ENCODE assay signal across 8 cellular contexts in genomic region chr16:85799497-85800320, GRCh38. TPM values are rescaled to one million over a fixed set of nuclear protein-coding genes. Genes with fewer than 3 reads are reported as not detected.
A peak's percentile ranks its signal among the peaks of the same experiment; 100 is the strongest.
DNase-seq lines count a peak whose midpoint lies in the region; ATAC-seq, FAIRE-seq and TF ChIP-seq lines count a peak whose summit lies in the region.

Gene COX4I1, plus strand, starts transcription at chr16:85799695. Its CDS starts 1,511 bp downstream, at chr16:85801206.
Gene EMC8, minus strand, starts transcription at chr16:85799544. Its CDS starts 249 bp downstream, at chr16:85799295.

- intact Hi-C loops in activated T-helper 2 cell treated with anti-CD3 and anti-CD28 coated beads, Interferon-gamma antibody, Interleukin-2, Interleukin-4, amounts not matched to agents 10 μg/mL and 5 μg/mL and 100 μg/mL, durations not matched to agents 14 hours and 24 hours and 36 hours (cut with micrococcal nuclease) = loop anchor here (10.0 kb wide), 1 partner anchor 115 kb away; the partner anchor contains the start of gene GINS2
- intact Hi-C loops in natural killer cell (cut with micrococcal nuclease) = no loop called here

- TF ChIP-seq CTCF in RWPE2 (IDR thresholded peaks at IDR 0.05; ENCODE audit: poor library complexity, severe bottlenecking) (no peak), natural killer cell (IDR thresholded peaks at IDR 0.05) (no peak)

- peak; percentile 91 for DNase-seq in ELF-1 (ENCODE audit: low read depth, low spot score)
- DNase-seq in H54 (ENCODE audit: insufficient read length, low spot score) = peak; percentile 88
- peak; percentile 94 for DNase-seq in LoVo (ENCODE audit: low spot score)
- peak; percentile 95 for DNase-seq in RWPE2 (ENCODE audit: low spot score)
- DNase-seq in activated T-helper 2 cell treated with anti-CD3 and anti-CD28 coated beads, Interferon-gamma antibody, Interleukin-2, Interleukin-4, amounts not matched to agents 10 μg/mL and 5 μg/mL and 100 μg/mL, durations not matched to agents 14 hours and 24 hours and 36 hours (ENCODE audit: low spot score) = peak; percentile 91
- DNase-seq in fibroblast of peridontal ligament (ENCODE audit: extremely low read depth) = peak; percentile 91
- DNase-seq in natural killer cell = peak; percentile 90
- DNase-seq in stimulated activated naive CD4-positive, alpha-beta T cell (lab: John Stamatoyannopoulos, UW) = peak; percentile 84 to 90 (median 86)

- H3K36me3 Mint-ChIP-seq in activated T-helper 2 cell treated with anti-CD3 and anti-CD28 coated beads, Interferon-gamma antibody, Interleukin-2, Interleukin-4, amounts not matched to agents 10 μg/mL and 5 μg/mL and 100 μg/mL, durations not matched to agents 14 hours and 24 hours and 36 hours (ENCODE audit: low read depth) = peaks cover 61% of the 10 kb centered on the region
- H3K36me3 Mint-ChIP-seq in natural killer cell = peaks cover 14% of the 10 kb centered on the region

- peak; percentile 89 for TF ChIP-seq POLR2A in H54 (IDR thresholded peaks at IDR 0.05; ENCODE audit: low read depth, low read length)

- H3K9me3 Mint-ChIP-seq in activated T-helper 2 cell treated with anti-CD3 and anti-CD28 coated beads, Interferon-gamma antibody, Interleukin-2, Interleukin-4, amounts not matched to agents 10 μg/mL and 5 μg/mL and 100 μg/mL, durations not matched to agents 14 hours and 24 hours and 36 hours = no peaks in the 10 kb centered on the region
- H3K9me3 Mint-ChIP-seq in natural killer cell = no peaks in the 10 kb centered on the region

- ATAC-seq in RWPE2 (ENCODE audit: low read depth) (peak; percentile 88), natural killer cell (peak; percentile 75 to 92 (median 88))

- H3K4me1 ChIP-seq in RWPE2 (ENCODE audit: insufficient read depth, poor library complexity, severe bottlenecking) = peaks cover 16% of the 10 kb centered on the region

- no peaks in the 10 kb centered on the region for H3K9me3 ChIP-seq in RWPE2 (ENCODE audit: severe bottlenecking)

- no peaks in the 10 kb centered on the region for H3K27me3 ChIP-seq in RWPE2 (ENCODE audit: insufficient read depth, poor library complexity, severe bottlenecking)

- peak within 1 kb of the TSS; percentile 90 for H3K4me3 Mint-ChIP-seq in activated T-helper 2 cell treated with anti-CD3 and anti-CD28 coated beads, Interferon-gamma antibody, Interleukin-2, Interleukin-4, amounts not matched to agents 10 μg/mL and 5 μg/mL and 100 μg/mL, durations not matched to agents 14 hours and 24 hours and 36 hours (ENCODE audit: low read depth)
- H3K4me3 Mint-ChIP-seq in natural killer cell = peak within 1 kb of the TSS; percentile 92

- no peak for FAIRE-seq in H54 (lab: Jason Lieb, UNC)

- H3K27ac Mint-ChIP-seq in activated T-helper 2 cell treated with anti-CD3 and anti-CD28 coated beads, Interferon-gamma antibody, Interleukin-2, Interleukin-4, amounts not matched to agents 10 μg/mL and 5 μg/mL and 100 μg/mL, durations not matched to agents 14 hours and 24 hours and 36 hours = peak within 1 kb of the TSS; percentile 91
- H3K27ac Mint-ChIP-seq in natural killer cell = peak within 1 kb of the TSS; percentile 91 to 97

- peaks cover 79% of the 10 kb centered on the region for H3K36me3 ChIP-seq in RWPE2 (ENCODE audit: low read depth)

- H3K4me1 Mint-ChIP-seq in activated T-helper 2 cell treated with anti-CD3 and anti-CD28 coated beads, Interferon-gamma antibody, Interleukin-2, Interleukin-4, amounts not matched to agents 10 μg/mL and 5 μg/mL and 100 μg/mL, durations not matched to agents 14 hours and 24 hours and 36 hours (ENCODE audit: low read depth) = peaks cover 27% of the 10 kb centered on the region
- peaks cover 47 to 65% of the 10 kb centered on the region in 2 donors for H3K4me1 Mint-ChIP-seq in natural killer cell

- H3K27ac ChIP-seq in RWPE2 (ENCODE audit: poor library complexity, severe bottlenecking) = peak within 1 kb of the TSS; percentile 74

- H3K27me3 Mint-ChIP-seq in activated T-helper 2 cell treated with anti-CD3 and anti-CD28 coated beads, Interferon-gamma antibody, Interleukin-2, Interleukin-4, amounts not matched to agents 10 μg/mL and 5 μg/mL and 100 μg/mL, durations not matched to agents 14 hours and 24 hours and 36 hours (ENCODE audit: low read depth) = no peaks in the 10 kb centered on the region
- no peaks in the 10 kb centered on the region for H3K27me3 Mint-ChIP-seq in natural killer cell (ENCODE audit: low read depth in 2 of 2)

- peak within 1 kb of the TSS; percentile 91 for H3K4me3 ChIP-seq in RWPE2 (ENCODE audit: severe bottlenecking)

RNA-seq across cellular contexts. Expression of gene COX4I1, which starts in this region (rescaled TPM):
- total RNA-seq in activated T-helper 2 cell treated with anti-CD3 and anti-CD28 coated beads, Interferon-gamma antibody, Interleukin-2, Interleukin-4, amounts not matched to agents 10 μg/mL and 5 μg/mL and 100 μg/mL, durations not matched to agents 14 hours and 24 hours and 36 hours = 543 and 561 TPM in 2 replicates
- 100 to 1,000 TPM; 338 to 422 (median 410) TPM for total RNA-seq in natural killer cell

RNA-seq across cellular contexts. Expression of gene EMC8, which starts in this region (rescaled TPM):
- total RNA-seq in activated T-helper 2 cell treated with anti-CD3 and anti-CD28 coated beads, Interferon-gamma antibody, Interleukin-2, Interleukin-4, amounts not matched to agents 10 μg/mL and 5 μg/mL and 100 μg/mL, durations not matched to agents 14 hours and 24 hours and 36 hours = 36.1 and 40.2 TPM in 2 replicates
- total RNA-seq in natural killer cell = 10 to 100 TPM; 21.2 to 26.4 (median 24.1) TPM

Comparison
In these comparisons a context has a peak if more than half of its experiments do, and no peak if none do; other contexts are left out.
1. Peak in every context shown above with its lines: DNase-seq, ATAC-seq, H3K4me3 ChIP-seq and H3K27ac ChIP-seq.